In genomic region chr5:159095218-159095617, GRCh38 we compare ENCODE assay signal across 11 cellular contexts. TPM values are rescaled to one million over a fixed set of nuclear protein-coding genes. Genes with fewer than 3 reads are reported as not detected.
DNase-seq lines count a peak whose midpoint lies in the region; ATAC-seq and TF ChIP-seq lines count a peak whose summit lies in the region.
"Had no signal": no experiment of that assay in that cellular context is flagged by ENCODE, and none has a peak within 500 bp of the region (broad histone marks: within the 10 kb centered on the region; RNA-seq: fewer than 3 reads in every experiment).

No MANE protein-coding gene starts in this region.

- no peaks in the 10 kb centered on the region for H4K20me1 ChIP-seq in DND-41 (ENCODE audit: insufficient read depth, low read length)

- H3K4me3 Mint-ChIP-seq in glutamatergic neuron (ENCODE audit: unreplicated experiment), result peak overlapping the region; percentile 98
- H3K4me3 Mint-ChIP-seq: T-helper 1 cell treated with Interleukin-12 subunit alpha and Interleukin-12 subunit beta and Interleukin-4 antibody, amounts not matched to agents 30 μg/mL and 1 μg/mL, for 36 hours had no signal

- peak; percentile 36 for ATAC-seq in DND-41 (ENCODE audit: insufficient read depth, low read depth)
- no peak for ATAC-seq in sciatic nerve
- ATAC-seq: mucosa of descending colon had no signal

- H3K9me3 Mint-ChIP-seq in glutamatergic neuron (ENCODE audit: unreplicated experiment), result peaks cover 51% of the 10 kb centered on the region
- H3K9me3 Mint-ChIP-seq: T-helper 1 cell treated with Interleukin-12 subunit alpha and Interleukin-12 subunit beta and Interleukin-4 antibody, amounts not matched to agents 30 μg/mL and 1 μg/mL, for 36 hours had no signal

- intact Hi-C loops in sciatic nerve (cut with DNase I), result loop anchor here (10.0 kb wide), 1 partner anchor 130 kb away; no protein-coding TSS in a partner anchor

- H3K36me3 ChIP-seq in DND-41 (ENCODE audit: insufficient read depth, low read length), result peaks cover 11% of the 10 kb centered on the region; the same call in 1 of the 2 replicates
- no peaks in the 10 kb centered on the region for H3K36me3 ChIP-seq in SJCRH30

- H3K27ac Mint-ChIP-seq in glutamatergic neuron (ENCODE audit: unreplicated experiment), result peak overlapping the region; percentile 100
- H3K27ac Mint-ChIP-seq: T-helper 1 cell treated with Interleukin-12 subunit alpha and Interleukin-12 subunit beta and Interleukin-4 antibody, amounts not matched to agents 30 μg/mL and 1 μg/mL, for 36 hours had no signal

- H3K36me3 Mint-ChIP-seq in glutamatergic neuron (ENCODE audit: unreplicated experiment), result peaks cover 16% of the 10 kb centered on the region

- peak overlapping the region; percentile 61 for H3K4me2 ChIP-seq in DND-41 (ENCODE audit: insufficient read depth, low read length)
- H3K4me2 ChIP-seq: KMS-11 had no signal

- no peaks in the 10 kb centered on the region for H3K9me3 ChIP-seq in DND-41 (ENCODE audit: insufficient read depth, low read length, severe bottlenecking)
- no peaks in the 10 kb centered on the region for H3K9me3 ChIP-seq in SJCRH30 (replicated peaks)
- H3K9me3 ChIP-seq: mucosa of descending colon had no signal

- peaks cover 47% of the 10 kb centered on the region for H3K79me2 ChIP-seq in DND-41 (ENCODE audit: insufficient read depth, low read length)

- H3K4me1 ChIP-seq in DND-41 (ENCODE audit: insufficient read depth, low read length) (peaks cover 62% of the 10 kb centered on the region), SJCRH30 (peaks cover 37% of the 10 kb centered on the region)

- H3K27me3 ChIP-seq in DND-41 (ENCODE audit: insufficient read depth, low read length, poor library complexity) (no peaks in the 10 kb centered on the region), SJCRH30 (no peaks in the 10 kb centered on the region)

- H3K4me1 Mint-ChIP-seq in glutamatergic neuron (ENCODE audit: low read depth, unreplicated experiment), result peaks cover 30% of the 10 kb centered on the region

- H3K27ac ChIP-seq in DND-41 (ENCODE audit: low read length) (peak overlapping the region; percentile 95), SJCRH30 (peak overlapping the region; percentile 71; the same call in 1 of the 2 replicates)
- H3K27ac ChIP-seq: KMS-11 had no signal

- H2AFZ ChIP-seq in DND-41 (ENCODE audit: low read depth, low read length), result peak overlapping the region; percentile 66

- no peak for TF ChIP-seq CTCF in DND-41 (IDR thresholded peaks at IDR 0.05; ENCODE audit: borderline replicate concordance, extremely low read depth, low read length, poor library complexity, severe bottlenecking)
- no peak for TF ChIP-seq CTCF in glutamatergic neuron (IDR thresholded peaks at IDR 0.05; ENCODE audit: partially characterized antibody, unreplicated experiment)

- H3K4me3 ChIP-seq in DND-41 (ENCODE audit: low read depth in 1 of 2, low read length in 2 of 2) (peak overlapping the region in 1 of 2 experiments; percentile 41; a peak in 2 of 4 replicates), SJCRH30 (no peak overlapping the region)
- H3K4me3 ChIP-seq: mucosa of descending colon had no signal

- peaks cover 46% of the 10 kb centered on the region for H3K27me3 Mint-ChIP-seq in glutamatergic neuron (ENCODE audit: unreplicated experiment)

- peak overlapping the region; percentile 83 for H3K9ac ChIP-seq in DND-41 (ENCODE audit: low read depth, low read length)
- H3K9ac ChIP-seq: KMS-11 had no signal

- DNase-seq in DND-41 (no peak), SJCRH30 (no peak), glutamatergic neuron (peak; percentile 51), sciatic nerve (ENCODE audit: low spot score) (peak; percentile 60), iPS-NIHi11 (ENCODE audit: low spot score) (no peak), NCI-H524 treated with DMSO at 0.1 percent for 48 hours (lab: John Stamatoyannopoulos, UW) (no peak), NCI-H2227 (lab: John Stamatoyannopoulos, UW; ENCODE audit: unreplicated experiment) (no peak), superior temporal gyrus (ENCODE audit: extremely low spot score) (no peak)

RNA-seq across cellular contexts. Expression of gene EBF1, which starts 4.5 kb away (rescaled TPM):
- 11.9 and 12.5 TPM in 2 replicates for total RNA-seq in SJCRH30 (2014; rRNA removed; shearing (Covaris generic))
- total RNA-seq in glutamatergic neuron (ENCODE audit: unreplicated experiment) (412 TPM), sciatic nerve (86.9 TPM)

Comparison
In these comparisons a context has a peak if more than half of its experiments do, and no peak if none do; other contexts are left out.
1. DNase-seq: peak in glutamatergic neuron (single experiment) and sciatic nerve (single experiment); none in DND-41 (single experiment), SJCRH30 (0 of 2), iPS-NIHi11 (single experiment), NCI-H524 treated with DMSO at 0.1 percent for 48 hours (single experiment), NCI-H2227 (single experiment) and superior temporal gyrus (single experiment).